ENCODE assay signal across 9 cellular contexts in genomic region chr16:73057369-73058210, GRCh38. TPM values are rescaled to one million over a fixed set of nuclear protein-coding genes. Genes with fewer than 3 reads are reported as not detected.
DNase-seq lines count a peak whose midpoint lies in the region; ATAC-seq, FAIRE-seq and TF ChIP-seq lines count a peak whose summit lies in the region.
"Had no signal": no experiment of that assay in that cellular context is flagged by ENCODE, and none has a peak within 500 bp of the region (broad histone marks: within the 10 kb centered on the region; RNA-seq: fewer than 3 reads in every experiment).

No MANE protein-coding gene starts in this region.

- no peak for TF ChIP-seq CTCF in OCI-LY1 (IDR thresholded peaks at IDR 0.05; ENCODE audit: low read length)
- TF ChIP-seq CTCF in H1 (IDR thresholded peaks at IDR 0.05; ENCODE audit: control extremely low read depth in 1 of 3, insufficient read depth in 1 of 3, low read depth in 1 of 3, low read length in 3 of 3), result 0 out of 4 replicates have a peak, but pooled peaks of 1 of the 3 experiments have one; percentile 3

- H4K91ac ChIP-seq in H1 (replicated peaks; ENCODE audit: insufficient read length, low read length), result no peak overlapping the region

- peaks cover 9% of the 10 kb centered on the region; the same call in 1 of the 2 replicates for H3K23me2 ChIP-seq in H1 (ENCODE audit: low read depth, low read length)

- no peaks in the 10 kb centered on the region for H3K79me2 ChIP-seq in OCI-LY1 (ENCODE audit: insufficient read depth, low read length)
- H3K79me2 ChIP-seq in H1 (ENCODE audit: control insufficient read depth in 1 of 2, insufficient read depth in 2 of 2, low read length in 2 of 2), result no peaks in the 10 kb centered on the region

- no peaks in the 10 kb centered on the region for H3K36me3 ChIP-seq in OCI-LY1 (ENCODE audit: insufficient read depth, low read length)
- H3K36me3 ChIP-seq in H1 (ENCODE audit: control insufficient read depth in 2 of 4, insufficient read depth in 4 of 4, low read length in 3 of 4), result no peaks in the 10 kb centered on the region

- H3K4me3 Mint-ChIP-seq in activated CD4-positive, alpha-beta T cell treated with anti-CD3 and anti-CD28 coated beads, Interleukin-2, amount 10 ng/mL, durations not matched to agents 7 days and 5 days, result peak overlapping the region; percentile 91

- H3K4ac ChIP-seq in H1 (replicated peaks; ENCODE audit: insufficient read length, low read depth, low read length), result no peak overlapping the region

- POLR2A ChIA-PET in activated CD4-positive, alpha-beta T cell treated with anti-CD3 and anti-CD28 coated beads, Interleukin-2, amount 10 ng/mL, durations not matched to agents 7 days and 5 days (lab: Charles Lee), result no interaction called here
- POLR2A ChIA-PET in H1 (lab: Charles Lee; ENCODE audit: partially characterized antibody), result no interaction called here

- peaks cover 2% of the 10 kb centered on the region for H3K36me3 Mint-ChIP-seq in activated CD4-positive, alpha-beta T cell treated with anti-CD3 and anti-CD28 coated beads, Interleukin-2, amount 10 ng/mL, durations not matched to agents 7 days and 5 days (ENCODE audit: low read depth)

- no peak overlapping the region for H2BK120ac ChIP-seq in H1 (replicated peaks; ENCODE audit: low read depth, low read length)

- no peak overlapping the region for H2BK20ac ChIP-seq in H1 (ENCODE audit: low read length)

- no peaks in the 10 kb centered on the region for H3K9me3 Mint-ChIP-seq in activated CD4-positive, alpha-beta T cell treated with anti-CD3 and anti-CD28 coated beads, Interleukin-2, amount 10 ng/mL, durations not matched to agents 7 days and 5 days

- H3K4me1 Mint-ChIP-seq in activated CD4-positive, alpha-beta T cell treated with anti-CD3 and anti-CD28 coated beads, Interleukin-2, amount 10 ng/mL, durations not matched to agents 7 days and 5 days, result peaks cover 30% of the 10 kb centered on the region

- H2AK5ac ChIP-seq in H1 (ENCODE audit: low read depth, low read length), result no peak overlapping the region

- peak overlapping the region; percentile 85 for H3K27ac Mint-ChIP-seq in activated CD4-positive, alpha-beta T cell treated with anti-CD3 and anti-CD28 coated beads, Interleukin-2, amount 10 ng/mL, durations not matched to agents 7 days and 5 days

- no peak for DNase-seq in activated CD4-positive, alpha-beta T cell treated with anti-CD3 and anti-CD28 coated beads, Interleukin-2, amount 10 ng/mL, durations not matched to agents 7 days and 5 days
- DNase-seq in activated CD4-positive, alpha-beta T cell treated with anti-CD3 and anti-CD28 coated beads, Interleukin-2, amount 50 U/mL, for 48 hours, result no peak
- DNase-seq in H1 (ENCODE audit: low read depth in 1 of 2, low spot score in 2 of 2) (peak in 1 of 2 experiments; percentile 65), myocyte (ENCODE audit: low read depth) (peak; percentile 63), cortex of kidney (lab: John Stamatoyannopoulos, UW) (no peak)
- DNase-seq in stimulated activated CD4-positive, alpha-beta T cell treated with anti-CD3 and anti-CD28 coated beads, Interleukin-4, amount 100 ng/mL, for 4 hours, result no peak

- H4K20me1 ChIP-seq in OCI-LY1 (ENCODE audit: insufficient read depth, low read length) (no peaks in the 10 kb centered on the region), H1 (replicated peaks in 1 of 2; ENCODE audit: control insufficient read depth in 1 of 2, insufficient read depth in 2 of 2, low read length in 2 of 2) (peaks cover 6 to 13% of the 10 kb centered on the region in 2 experiments)

- no peak overlapping the region for H2BK15ac ChIP-seq in H1 (ENCODE audit: low read length)

- H3K79me1 ChIP-seq in H1 (ENCODE audit: low read depth, low read length), result no peaks in the 10 kb centered on the region

- H3K9ac ChIP-seq in OCI-LY1 (ENCODE audit: low read length) (no peak overlapping the region), H1 (replicated peaks in 1 of 4; ENCODE audit: extremely low read depth in 1 of 4, low read depth in 3 of 4, low read length in 3 of 4) (no peak overlapping the region)

- CTCF ChIA-PET in activated CD4-positive, alpha-beta T cell treated with anti-CD3 and anti-CD28 coated beads, Interleukin-2, amount 10 ng/mL, durations not matched to agents 7 days and 5 days (lab: Charles Lee), result no interaction called here
- CTCF ChIA-PET in H1 (lab: Charles Lee; ENCODE audit: partially characterized antibody), result interaction anchor here (0.9 kb wide), 1 partner anchor 105 kb away, joined by 3 read pairs; no protein-coding TSS in a partner anchor

- H3K4me3 ChIP-seq in OCI-LY1 (ENCODE audit: low read depth, low read length, poor library complexity, severe bottlenecking) (peak overlapping the region; percentile 61), H1 (ENCODE audit: extremely low read depth in 1 of 4, insufficient read depth in 2 of 4, low read depth in 3 of 4, low read length in 4 of 4) (peak overlapping the region; percentile 31 to 58 (median 40))

- peak in 1 of 2 experiments; percentile 19; a peak in 1 of 4 replicates for TF ChIP-seq RAD21 in H1 (IDR thresholded peaks at IDR 0.05 in 1 of 2, conservative IDR thresholded peaks at IDR 0.05 in 1 of 2; ENCODE audit: low read depth in 2 of 2, low read length in 2 of 2)

- no peaks in the 10 kb centered on the region for H3K9me2 ChIP-seq in OCI-LY1 (ENCODE audit: low read depth, low read length)

- H4K5ac ChIP-seq in H1 (ENCODE audit: insufficient read length, low read depth, low read length), result no peak overlapping the region

- H3K4me2 ChIP-seq in OCI-LY1 (ENCODE audit: low read length), result peak overlapping the region; percentile 61
- H3K4me2 ChIP-seq in H1 (ENCODE audit: insufficient read depth in 1 of 2, low read depth in 2 of 2, low read length in 2 of 2), result peak overlapping the region; percentile 48 to 88

- H2BK12ac ChIP-seq in H1 (ENCODE audit: low read depth, low read length), result no peak overlapping the region

- peak; percentile 36 for ATAC-seq in HG02610 (IDR thresholded peaks at IDR 0.05; ENCODE audit: unreplicated experiment)

- H2AFZ ChIP-seq in OCI-LY1 (ENCODE audit: low read length), result no peak overlapping the region
- no peak overlapping the region for H2AFZ ChIP-seq in H1 (ENCODE audit: low read length)

- TF ChIP-seq EP300 in H1 (IDR thresholded peaks at IDR 0.05; ENCODE audit: borderline replicate concordance in 1 of 2, low read depth in 2 of 2, low read length in 2 of 2), result no peak

- H3K27me3 ChIP-seq in OCI-LY1 (ENCODE audit: insufficient read depth, low read length) (no peaks in the 10 kb centered on the region), H1 (replicated peaks in 1 of 4; ENCODE audit: control insufficient read depth in 3 of 4, extremely low read depth in 1 of 4, insufficient read depth in 3 of 4, low read length in 3 of 4) (peaks cover 26 to 85% (median 63%) of the 10 kb centered on the region in 4 experiments)

- H3K23ac ChIP-seq in H1 (ENCODE audit: insufficient read length), result no peak overlapping the region

- no peak overlapping the region for H2BK5ac ChIP-seq in H1 (ENCODE audit: low read depth, low read length)

- no peak overlapping the region for H4K8ac ChIP-seq in H1 (ENCODE audit: extremely low read depth, insufficient read depth, low read length)

- H3K27me3 Mint-ChIP-seq in activated CD4-positive, alpha-beta T cell treated with anti-CD3 and anti-CD28 coated beads, Interleukin-2, amount 10 ng/mL, durations not matched to agents 7 days and 5 days, result peaks cover 67% of the 10 kb centered on the region

- H3F3A ChIP-seq in OCI-LY1 (ENCODE audit: insufficient read depth, low read length), result no peaks in the 10 kb centered on the region

- no peaks in the 10 kb centered on the region for H3K4me1 ChIP-seq in OCI-LY1 (ENCODE audit: insufficient read depth, low read length, severe bottlenecking)
- peaks cover 17 to 43% (median 26%) of the 10 kb centered on the region in 4 experiments for H3K4me1 ChIP-seq in H1 (replicated peaks in 1 of 4; ENCODE audit: control insufficient read depth in 3 of 4, insufficient read depth in 4 of 4, low read length in 3 of 4)

- H3K9me3 ChIP-seq in OCI-LY1 (ENCODE audit: low read length) (no peaks in the 10 kb centered on the region), H1 (ENCODE audit: insufficient read depth in 2 of 2, low read depth in 1 of 2, low read length in 1 of 2) (no peaks in the 10 kb centered on the region)

- no peak for TF ChIP-seq POLR2A in H1 (IDR thresholded peaks at IDR 0.05; ENCODE audit: control extremely low read depth in 1 of 2, low read depth in 2 of 2, low read length in 2 of 2)

- no peak overlapping the region for H3K27ac ChIP-seq in OCI-LY1 (ENCODE audit: low read depth, low read length, poor library complexity, severe bottlenecking)
- no peak overlapping the region for H3K27ac ChIP-seq in H1 (ENCODE audit: low read depth, low read length)

- no peak overlapping the region for H3K18ac ChIP-seq in H1 (ENCODE audit: extremely low read depth, low read length)

- FAIRE-seq in H1 (lab: Jason Lieb, UNC), result no peak
- FAIRE-seq: GM18507 had no signal

- no peak overlapping the region for H3K14ac ChIP-seq in H1 (ENCODE audit: insufficient read length)

- 2% methylated on average over 22 of the region's 100 CpGs; no CpG with 5 or more reads in 1 of the 2 experiments for WGBS in H1 (ENCODE audit: extremely low coverage in 1 of 2, insufficient coverage in 1 of 2, insufficient read length in 1 of 2, insufficient replicate concordance in 2 of 2, low coverage in 1 of 2, low lambda C conversion rate in 2 of 2, missing lambda C conversion rate in 1 of 2), 2 experiments

- no peak overlapping the region for H3K56ac ChIP-seq in H1 (replicated peaks; ENCODE audit: insufficient read length, low read depth, low read length)

TF ChIP-seq in H1, 55 proteins besides CTCF, POLR2A, EP300 and RAD21 (continues in another document):
- TF ChIP-seq CTBP2 (IDR thresholded peaks at IDR 0.05; ENCODE audit: borderline replicate concordance, insufficient read depth, insufficient read length, low read length), result peak; percentile 62
- TF ChIP-seq GABPA (IDR thresholded peaks at IDR 0.05; ENCODE audit: borderline replicate concordance, insufficient read depth, low read length), result 0 out of 2 replicates have a peak, but pooled peaks have one; percentile 26
- peak; percentile 50 for TF ChIP-seq RNF2 (IDR thresholded peaks at IDR 0.05; ENCODE audit: borderline replicate concordance, low read depth, low read length, missing control alignments, poor library complexity, severe bottlenecking)
- peak; percentile 75 for TF ChIP-seq SUZ12 (IDR thresholded peaks at IDR 0.05; ENCODE audit: low read length)

RNA-seq across cellular contexts. Expression of gene ZFHX3, which starts 9.7 kb away (rescaled TPM):
- total RNA-seq in activated CD4-positive, alpha-beta T cell treated with anti-CD3 and anti-CD28 coated beads, Interleukin-2, amount 10 ng/mL, durations not matched to agents 7 days and 5 days, result 1 to 10 TPM; 1.5 to 1.6 TPM
- 0.90 and 0.99 TPM in 2 replicates for total RNA-seq in H1 (2021; fragmentation: NEBNext Ultra II Directional; extraction: Animal tissue kit (Norgen Biotek cat#: 25700))
- polyA plus RNA-seq in H1 (2011; rRNA removed), result 0.08 and 0.11 TPM in 2 replicates
- polyA plus RNA-seq in H1 (2011; cell fraction: cytosol; rRNA removed), result 0.09 TPM
- polyA plus RNA-seq in H1 (2011; cell fraction: nucleus; rRNA removed), result 0.27 TPM
- 0.71 to 1.2 TPM (median 1.0 TPM) in 4 replicates for polyA plus RNA-seq in H1 (2012, experiment 1 of 2)
- 0.04 TPM for polyA plus RNA-seq in H1 (2012, experiment 2 of 2)
- 0.30 TPM for polyA plus RNA-seq in H1 (2013, experiment 1 of 2)
- 0.26 TPM for polyA plus RNA-seq in H1 (2013, experiment 2 of 2)
- polyA minus RNA-seq in H1 (2011; rRNA and poly(A)+ RNA removed), result 0.41 and 0.57 TPM in 2 replicates
- polyA minus RNA-seq in H1 (2011; cell fraction: cytosol; rRNA and poly(A)+ RNA removed), result 0.44 TPM
- polyA minus RNA-seq in H1 (2011; cell fraction: nucleus; rRNA and poly(A)+ RNA removed), result 0.90 TPM
- total RNA-seq in myocyte, result 3.6 and 4.1 TPM in 2 replicates
- polyA plus RNA-seq in myocyte (2012), result 8.1 TPM
